ENCODE assay signal across 1 cellular context in the genomic region with DNA sequence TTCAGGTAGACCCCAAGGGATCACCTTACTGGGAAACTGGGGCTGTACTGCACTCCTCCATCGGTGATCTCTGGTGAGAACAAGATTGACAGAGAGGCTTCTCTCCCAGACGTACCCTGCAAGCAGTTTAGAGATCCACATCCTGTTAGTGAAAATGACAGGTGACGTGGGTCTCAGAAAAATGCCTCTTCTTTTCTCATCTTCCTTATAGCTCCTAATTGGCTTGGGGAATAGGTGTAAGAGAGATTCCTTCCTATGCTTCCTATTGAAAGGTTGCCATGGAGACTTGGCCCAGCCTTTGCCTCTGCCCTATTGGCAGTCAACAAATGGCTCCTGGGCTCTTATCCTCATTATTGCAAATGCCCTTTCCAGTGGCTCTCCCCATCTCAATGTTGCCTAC.
TF ChIP-seq lines count a peak whose summit lies in the region.

No MANE protein-coding gene starts in this region.

TF ChIP-seq in WTC11, 78 proteins besides CTCF, POLR2A, EP300 and RAD21 (continued from another document):
- TF ChIP-seq, protein P1, sequence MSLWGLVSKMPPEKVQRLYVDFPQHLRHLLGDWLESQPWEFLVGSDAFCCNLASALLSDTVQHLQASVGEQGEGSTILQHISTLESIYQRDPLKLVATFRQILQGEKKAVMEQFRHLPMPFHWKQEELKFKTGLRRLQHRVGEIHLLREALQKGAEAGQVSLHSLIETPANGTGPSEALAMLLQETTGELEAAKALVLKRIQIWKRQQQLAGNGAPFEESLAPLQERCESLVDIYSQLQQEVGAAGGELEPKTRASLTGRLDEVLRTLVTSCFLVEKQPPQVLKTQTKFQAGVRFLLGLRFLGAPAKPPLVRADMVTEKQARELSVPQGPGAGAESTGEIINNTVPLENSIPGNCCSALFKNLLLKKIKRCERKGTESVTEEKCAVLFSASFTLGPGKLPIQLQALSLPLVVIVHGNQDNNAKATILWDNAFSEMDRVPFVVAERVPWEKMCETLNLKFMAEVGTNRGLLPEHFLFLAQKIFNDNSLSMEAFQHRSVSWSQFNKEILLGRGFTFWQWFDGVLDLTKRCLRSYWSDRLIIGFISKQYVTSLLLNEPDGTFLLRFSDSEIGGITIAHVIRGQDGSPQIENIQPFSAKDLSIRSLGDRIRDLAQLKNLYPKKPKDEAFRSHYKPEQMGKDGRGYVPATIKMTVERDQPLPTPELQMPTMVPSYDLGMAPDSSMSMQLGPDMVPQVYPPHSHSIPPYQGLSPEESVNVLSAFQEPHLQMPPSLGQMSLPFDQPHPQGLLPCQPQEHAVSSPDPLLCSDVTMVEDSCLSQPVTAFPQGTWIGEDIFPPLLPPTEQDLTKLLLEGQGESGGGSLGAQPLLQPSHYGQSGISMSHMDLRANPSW (CRISPR knock-in tag; conservative IDR thresholded peaks at IDR 0.05; ENCODE audit: low read depth) = no peak
- no peak for TF ChIP-seq SP1 (CRISPR knock-in tag; conservative IDR thresholded peaks at IDR 0.05)
- TF ChIP-seq JUN (CRISPR knock-in tag; IDR thresholded peaks at IDR 0.05) = no peak
- TF ChIP-seq ETV6 (CRISPR knock-in tag; IDR thresholded peaks at IDR 0.05) = no peak
- no peak for TF ChIP-seq MXD4 (CRISPR knock-in tag; IDR thresholded peaks at IDR 0.05; ENCODE audit: borderline replicate concordance)
